In the genomic region with DNA sequence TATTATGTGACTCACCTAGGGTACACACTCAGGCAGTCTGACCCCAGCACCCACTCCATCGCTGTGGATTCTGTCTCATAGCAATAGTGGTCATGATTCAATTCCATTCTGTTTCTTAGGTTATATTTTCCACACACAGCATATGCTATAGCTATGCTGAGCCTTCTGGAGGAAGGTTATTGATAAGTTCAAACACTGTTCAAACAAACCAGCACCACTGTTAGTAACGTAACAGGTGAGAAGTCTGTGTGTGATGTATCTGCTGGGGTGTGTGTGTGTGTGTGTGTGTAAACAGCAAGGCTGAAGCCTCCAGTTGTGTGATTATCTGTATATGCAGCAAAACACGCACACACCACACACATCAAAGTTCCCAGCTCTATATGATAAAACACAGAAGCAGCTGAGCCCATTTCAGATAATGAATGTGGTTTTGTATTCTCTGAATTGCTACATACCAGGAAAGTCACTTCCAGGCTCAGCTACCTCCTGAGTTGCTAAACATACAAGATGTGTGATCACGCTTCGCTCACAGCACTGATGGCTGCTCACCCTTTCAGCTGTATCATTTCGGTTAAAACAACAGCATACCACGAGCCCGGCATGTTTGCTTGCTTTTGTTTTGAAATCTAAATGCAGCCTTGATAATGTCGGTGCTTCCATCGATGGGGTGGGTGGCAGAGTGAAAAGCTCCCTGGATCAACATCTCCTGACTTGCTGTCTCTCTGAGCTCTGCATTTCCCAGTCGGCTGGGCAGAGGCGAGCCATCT, we compare ENCODE assay signal across 8 cellular contexts. TPM values are rescaled to one million over a fixed set of nuclear protein-coding genes. Genes with fewer than 3 reads are reported as not detected.
DNase-seq lines count a peak whose midpoint lies in the region; ATAC-seq and TF ChIP-seq lines count a peak whose summit lies in the region.

No MANE protein-coding gene starts in this region.

- TF ChIP-seq CTCF in suprapubic skin (IDR thresholded peaks at IDR 0.05) (no peak), ovary (IDR thresholded peaks at IDR 0.05) (no peak)

- intact Hi-C loops in activated CD4-positive, alpha-beta memory T cell treated with anti-CD3 and anti-CD28 coated beads for 36 hours (cut with micrococcal nuclease) = loop anchor here (1.0 to 10.0 kb wide), 5 partner anchors 11 to 1178 kb away; a partner anchor contains a TSS
- intact Hi-C loops in ovary (cut with DNase I) = loop anchor here in 2 of 4 donors (5.0 to 10.0 kb wide), 2 partner anchors 36 to 48 kb away; no protein-coding TSS in a partner anchor

- peak overlapping the region; percentile 97 for H3K27ac Mint-ChIP-seq in activated CD4-positive, alpha-beta memory T cell treated with anti-CD3 and anti-CD28 coated beads for 36 hours

- H3K4me3 Mint-ChIP-seq in activated CD4-positive, alpha-beta memory T cell treated with anti-CD3 and anti-CD28 coated beads for 36 hours = peak overlapping the region; percentile 80

- no peak for TF ChIP-seq EP300 in suprapubic skin (IDR thresholded peaks at IDR 0.05)
- no peak for TF ChIP-seq EP300 in ovary (IDR thresholded peaks at IDR 0.05)

- TF ChIP-seq POLR2A in suprapubic skin (IDR thresholded peaks at IDR 0.05) (no peak), ovary (IDR thresholded peaks at IDR 0.05) (no peak)

- H3K9me3 ChIP-seq in suprapubic skin (no peaks in the 10 kb centered on the region), ovary (no peaks in the 10 kb centered on the region)

- no peak for ATAC-seq in HG02798 (IDR thresholded peaks at IDR 0.05; ENCODE audit: poor library complexity, unreplicated experiment)

- no peaks in the 10 kb centered on the region for H3K36me3 Mint-ChIP-seq in activated CD4-positive, alpha-beta memory T cell treated with anti-CD3 and anti-CD28 coated beads for 36 hours

- H3K4me3 ChIP-seq in suprapubic skin (peak overlapping the region; percentile 6), ovary (no peak overlapping the region)

- H3K27me3 Mint-ChIP-seq in activated CD4-positive, alpha-beta memory T cell treated with anti-CD3 and anti-CD28 coated beads for 36 hours = no peaks in the 10 kb centered on the region

- peaks cover 85% of the 10 kb centered on the region for H3K4me1 Mint-ChIP-seq in activated CD4-positive, alpha-beta memory T cell treated with anti-CD3 and anti-CD28 coated beads for 36 hours (ENCODE audit: low read depth)

- H3K27ac ChIP-seq in suprapubic skin (peak overlapping the region; percentile 36), ovary (peak overlapping the region in 1 of 2 donors; percentile 23)

- CTCF ChIA-PET in activated CD4-positive, alpha-beta memory T cell treated with anti-CD3 and anti-CD28 coated beads for 36 hours (lab: Charles Lee) = interaction anchor here (0.8 to 8.1 kb wide), 15 partner anchors 8 to 208 kb away, joined by 3 to 202 read pairs (median 4); a partner anchor contains a TSS

- peaks cover 73% of the 10 kb centered on the region for H3K4me1 ChIP-seq in suprapubic skin
- peaks cover 24% of the 10 kb centered on the region for H3K4me1 ChIP-seq in ovary (ENCODE audit: insufficient read depth)

- POLR2A ChIA-PET in activated CD4-positive, alpha-beta memory T cell treated with anti-CD3 and anti-CD28 coated beads for 36 hours (lab: Charles Lee) = interaction anchor here (0.8 to 2.9 kb wide), 15 partner anchors 8 to 1564 kb away, joined by 3 to 52 read pairs (median 5); a partner anchor contains a TSS

- H3K9me3 Mint-ChIP-seq in activated CD4-positive, alpha-beta memory T cell treated with anti-CD3 and anti-CD28 coated beads for 36 hours = no peaks in the 10 kb centered on the region

- H3K27me3 ChIP-seq in suprapubic skin = no peaks in the 10 kb centered on the region
- no peaks in the 10 kb centered on the region for H3K27me3 ChIP-seq in ovary

- WGBS in suprapubic skin = 56% methylated on average over 12 of the region's 12 CpGs
- 31 to 69% (median 43%) methylated on average over 12 of the region's 12 CpGs for WGBS in ovary, 3 donors

- peak; percentile 35 to 40 for DNase-seq in activated CD4-positive, alpha-beta T cell treated with anti-CD3 and anti-CD28 coated beads for 4 hours
- no peak for DNase-seq in activated CD4-positive, alpha-beta T cell treated with anti-CD3 and anti-CD28 coated beads for 1 hour
- peak; percentile 80 for DNase-seq in activated CD4-positive, alpha-beta memory T cell treated with anti-CD3 and anti-CD28 coated beads for 36 hours
- DNase-seq in fibroblast of peridontal ligament (ENCODE audit: extremely low read depth) = peak; percentile 77
- peak in 1 of 2 donors; percentile 74 for DNase-seq in suprapubic skin (ENCODE audit: low spot score in 2 of 2)
- DNase-seq in ovary = no peak
- DNase-seq in medulla oblongata (ENCODE audit: extremely low spot score) = no peak

- H3K36me3 ChIP-seq in suprapubic skin = no peaks in the 10 kb centered on the region
- H3K36me3 ChIP-seq in ovary = no peaks in the 10 kb centered on the region

RNA-seq across cellular contexts. Expression of a gene that starts 6.8 kb away (rescaled TPM):
- 10 to 100 TPM; 35.3 to 37.3 TPM for total RNA-seq in activated CD4-positive, alpha-beta memory T cell treated with anti-CD3 and anti-CD28 coated beads for 36 hours
- total RNA-seq in suprapubic skin (10 to 100 TPM in 2 of 4 donors, 1 to 10 TPM in 2; 9.1 to 21.4 (median 12.8) TPM), ovary (10 to 100 TPM in 5 of 7 donors, 1 to 10 TPM in 2; 6.4 to 26.0 (median 14.9) TPM)
- polyA plus RNA-seq in ovary = 1 to 10 TPM; 3.7 to 5.1 TPM

RNA-seq across cellular contexts. Expression of a gene that starts 11.6 kb away (rescaled TPM):
- 10 to 100 TPM; 31.8 to 32.2 TPM for total RNA-seq in activated CD4-positive, alpha-beta memory T cell treated with anti-CD3 and anti-CD28 coated beads for 36 hours
- total RNA-seq in suprapubic skin (10 to 100 TPM; 19.8 to 42.1 (median 33.7) TPM), ovary (10 to 100 TPM; 38.0 to 49.2 (median 41.7) TPM)
- polyA plus RNA-seq in ovary = 100 to 1,000 TPM in 1 of 2 donors, 10 to 100 TPM in 1; 52.6 to 105 TPM

Comparison
In these comparisons a context has a peak if more than half of its experiments do, and no peak if none do; other contexts are left out.
1. DNase-seq: peak in activated CD4-positive, alpha-beta T cell treated with anti-CD3 and anti-CD28 coated beads for 4 hours (2 of 2), activated CD4-positive, alpha-beta memory T cell treated with anti-CD3 and anti-CD28 coated beads for 36 hours (single experiment) and fibroblast of peridontal ligament (single experiment); none in activated CD4-positive, alpha-beta T cell treated with anti-CD3 and anti-CD28 coated beads for 1 hour (single experiment), ovary (0 of 5) and medulla oblongata (single experiment).